9 cellular contexts compared by ENCODE assay signal in genomic region chr9:131500939-131501541, GRCh38. TPM values are rescaled to one million over a fixed set of nuclear protein-coding genes. Genes with fewer than 3 reads are reported as not detected.
DNase-seq lines count a peak whose midpoint lies in the region; ATAC-seq, FAIRE-seq and TF ChIP-seq lines count a peak whose summit lies in the region.
"Had no signal": no experiment of that assay in that cellular context is flagged by ENCODE, and none has a peak within 500 bp of the region (broad histone marks: within the 10 kb centered on the region; RNA-seq: fewer than 3 reads in every experiment).

No MANE protein-coding gene starts in this region.

- H3K79me2 ChIP-seq in fibroblast of lung (ENCODE audit: control insufficient read depth, insufficient read depth, low read length) = peaks cover 4% of the 10 kb centered on the region

- H2AFZ ChIP-seq in fibroblast of lung (ENCODE audit: low read length) = no peak overlapping the region

- H3K4me2 ChIP-seq in fibroblast of lung (ENCODE audit: extremely low read depth, insufficient read depth, low read length) = no peak overlapping the region

- ATAC-seq in GM21367 (IDR thresholded peaks at IDR 0.05; ENCODE audit: unreplicated experiment) (no peak), aorta (ENCODE audit: low FRiP score) (no peak)

- TF ChIP-seq POLR2A in GM12892 (IDR thresholded peaks at IDR 0.05; ENCODE audit: low read depth, low read length) = no peak

- no peak overlapping the region for H3K4me3 ChIP-seq in fibroblast of lung (replicated peaks in 1 of 4; ENCODE audit: control extremely low read depth in 1 of 4, insufficient read depth in 1 of 4, low read depth in 3 of 4, low read length in 4 of 4)
- H3K4me3 ChIP-seq in aorta (ENCODE audit: low read length in 2 of 2) = no peak overlapping the region

- H3K27me3 ChIP-seq in fibroblast of lung (ENCODE audit: control insufficient read depth, insufficient read depth, low read length) = no peaks in the 10 kb centered on the region
- H3K27me3 ChIP-seq in aorta (ENCODE audit: control insufficient read depth in 1 of 2, insufficient read depth in 2 of 2, low read length in 1 of 2) = no peaks in the 10 kb centered on the region
- H3K27me3 ChIP-seq: BLaER1 treated with 17β-estradiol and CSF1 and Interleukin-3, amounts not matched to agents 10 nM and 100 nM had no signal

- H3K9ac ChIP-seq in fibroblast of lung (ENCODE audit: insufficient read depth, low read length) = no peak overlapping the region
- H3K9ac ChIP-seq: BLaER1 treated with 17β-estradiol and CSF1 and Interleukin-3, amounts not matched to agents 10 nM and 100 nM had no signal

- H4K20me1 ChIP-seq in fibroblast of lung (ENCODE audit: control insufficient read depth, extremely low read depth, insufficient read depth, low read length) = no peaks in the 10 kb centered on the region

- 50 to 52% methylated on average over 5 of the region's 5 CpGs for WGBS in aorta, 2 donors

- H3K4me1 ChIP-seq in fibroblast of lung (ENCODE audit: control insufficient read depth, extremely low read depth, insufficient read depth, low read length) (no peaks in the 10 kb centered on the region), aorta (ENCODE audit: control insufficient read depth in 1 of 2, insufficient read depth in 2 of 2, low read length in 2 of 2) (no peaks in the 10 kb centered on the region)

- H3K27ac ChIP-seq in fibroblast of lung (ENCODE audit: insufficient read depth, low read length) (no peak overlapping the region), aorta (ENCODE audit: low read depth in 1 of 2, low read length in 2 of 2) (no peak overlapping the region)

- DNase-seq in NCI-H2227 treated with DMSO at 0.1 percent for 48 hours (lab: John Stamatoyannopoulos, UW) (peak; percentile 1), NCI-H2227 (lab: John Stamatoyannopoulos, UW; ENCODE audit: unreplicated experiment) (no peak), fibroblast of lung (ENCODE audit: low read depth in 2 of 2) (peak; percentile 47 to 67), aorta (no peak), GM12892 (ENCODE audit: insufficient read length) (no peak)
- peak; percentile 57 for DNase-seq in activated CD4-positive, alpha-beta T cell treated with anti-CD3 and anti-CD28 coated beads, Interleukin-2, amount 50 U/mL, for 1 hour
- DNase-seq in stimulated activated CD8-positive, alpha-beta memory T cell treated with anti-CD3 and anti-CD28 coated beads, Interleukin-7, amount 100 ng/mL, for 24 hours (ENCODE audit: low read depth) = peak; percentile 20

- no peaks in the 10 kb centered on the region for H3K9me3 ChIP-seq in fibroblast of lung (ENCODE audit: control insufficient read depth, insufficient read depth, low read depth, low read length)
- no peaks in the 10 kb centered on the region for H3K9me3 ChIP-seq in aorta (ENCODE audit: control insufficient read depth, low read length)
- H3K9me3 ChIP-seq: BLaER1 treated with 17β-estradiol and CSF1 and Interleukin-3, amounts not matched to agents 10 nM and 100 nM had no signal

- intact Hi-C loops in aorta (cut with DNase I) = loop anchor here in 1 of 2 donors (10.0 kb wide), 1 partner anchor 244 kb away; the partner anchor contains the start of gene RAPGEF1

- H3K36me3 ChIP-seq in fibroblast of lung (ENCODE audit: control insufficient read depth, insufficient read depth, low read length) (peaks cover 22% of the 10 kb centered on the region), aorta (ENCODE audit: control insufficient read depth in 1 of 2, insufficient read depth in 2 of 2, low read length in 1 of 2) (peaks cover 0 to 4% of the 10 kb centered on the region in 2 donors)

- no peak for FAIRE-seq in GM12892 (lab: Jason Lieb, UNC)

- no peak for TF ChIP-seq CTCF in fibroblast of lung (conservative IDR thresholded peaks at IDR 0.05 in 1 of 2, IDR thresholded peaks at IDR 0.05 in 1 of 2; ENCODE audit: low read depth in 1 of 2, low read length in 2 of 2)

RNA-seq across cellular contexts. Expression of gene POMT1, which starts 1.7 kb away (rescaled TPM):
- total RNA-seq in fibroblast of lung (24.9 and 36.7 TPM in 2 replicates), aorta (10 to 100 TPM; 22.0 to 33.1 TPM)
- polyA plus RNA-seq in fibroblast of lung (17.7 and 22.6 TPM in 2 replicates), aorta (10 to 100 TPM; 10.0 to 97.0 TPM)
- 23.8 and 32.4 TPM in 2 replicates for polyA plus RNA-seq in fibroblast of lung (2012)
- 53.0 and 107 TPM in 2 replicates for polyA minus RNA-seq in fibroblast of lung (ENCODE audit: low replicate concordance)
- 12.8 TPM for polyA plus RNA-seq in GM12892 (2012; ENCODE audit: missing spikeins)

RNA-seq across cellular contexts. Expression of gene UCK1, which starts 30.0 kb away (rescaled TPM):
- total RNA-seq in fibroblast of lung (20.3 and 22.3 TPM in 2 replicates), aorta (10 to 100 TPM; 24.5 to 28.3 TPM)
- polyA plus RNA-seq in fibroblast of lung (20.9 and 25.9 TPM in 2 replicates), aorta (10 to 100 TPM; 35.7 to 45.7 TPM)
- polyA plus RNA-seq in fibroblast of lung (2012) = 22.6 and 28.3 TPM in 2 replicates
- 31.7 and 57.0 TPM in 2 replicates for polyA minus RNA-seq in fibroblast of lung (ENCODE audit: low replicate concordance)
- polyA plus RNA-seq in GM12892 (2012; ENCODE audit: missing spikeins) = 10.8 TPM

RNA-seq across cellular contexts. Expression of gene PRRT1B, which starts 44.3 kb away (rescaled TPM):
- total RNA-seq in fibroblast of lung (not detected in 2 replicates), aorta (not detected)
- polyA plus RNA-seq in fibroblast of lung (not detected in 2 replicates), aorta (not detected)
- polyA plus RNA-seq in fibroblast of lung (2012) = not detected in 2 replicates
- polyA minus RNA-seq in fibroblast of lung (ENCODE audit: low replicate concordance) = not detected in 2 replicates
- not detected for polyA plus RNA-seq in GM12892 (2012; ENCODE audit: missing spikeins)

Comparison
In these comparisons a context has a peak if more than half of its experiments do, and no peak if none do; other contexts are left out.
1. DNase-seq: peak in NCI-H2227 treated with DMSO at 0.1 percent for 48 hours (single experiment), activated CD4-positive, alpha-beta T cell treated with anti-CD3 and anti-CD28 coated beads, Interleukin-2, amount 50 U/mL, for 1 hour (single experiment), fibroblast of lung (2 of 2) and stimulated activated CD8-positive, alpha-beta memory T cell treated with anti-CD3 and anti-CD28 coated beads, Interleukin-7, amount 100 ng/mL, for 24 hours (single experiment); none in NCI-H2227 (single experiment), aorta (0 of 2) and GM12892 (single experiment).